In the genomic region with DNA sequence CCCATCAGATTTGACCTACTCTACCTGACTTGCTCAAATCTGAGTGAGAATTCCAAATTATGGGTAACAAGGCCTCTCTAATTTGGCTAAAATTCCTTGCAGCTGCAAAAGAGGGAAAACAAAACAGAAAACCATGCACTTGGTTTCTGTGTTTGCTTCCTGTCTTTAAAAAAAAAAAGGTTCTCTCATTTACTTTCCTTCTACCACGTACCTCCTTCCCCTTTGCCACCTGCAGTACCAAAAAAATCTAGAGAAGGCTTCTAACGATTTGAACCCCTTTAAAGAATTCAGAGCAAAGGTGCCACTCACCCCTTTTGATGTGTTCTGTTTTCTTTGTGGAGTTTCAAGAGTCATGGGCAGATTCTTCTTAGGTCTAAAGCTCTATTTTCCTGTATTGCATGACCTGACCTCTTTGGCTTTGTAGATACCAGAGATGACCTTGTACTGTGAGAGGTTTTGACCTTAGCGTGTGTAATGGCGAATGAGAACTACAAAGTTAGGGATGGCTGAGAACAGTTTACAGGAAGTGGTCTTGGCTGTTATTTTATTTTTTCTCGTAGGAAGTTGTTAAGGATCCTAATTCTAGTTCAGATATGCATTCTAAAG, we compare ENCODE assay signal across 1 cellular context.
TF ChIP-seq lines count a peak whose summit lies in the region.

No MANE protein-coding gene starts in this region.

TF ChIP-seq in GM12878, 131 proteins besides CTCF, POLR2A, EP300 and RAD21:
- TF ChIP-seq, protein P1, sequence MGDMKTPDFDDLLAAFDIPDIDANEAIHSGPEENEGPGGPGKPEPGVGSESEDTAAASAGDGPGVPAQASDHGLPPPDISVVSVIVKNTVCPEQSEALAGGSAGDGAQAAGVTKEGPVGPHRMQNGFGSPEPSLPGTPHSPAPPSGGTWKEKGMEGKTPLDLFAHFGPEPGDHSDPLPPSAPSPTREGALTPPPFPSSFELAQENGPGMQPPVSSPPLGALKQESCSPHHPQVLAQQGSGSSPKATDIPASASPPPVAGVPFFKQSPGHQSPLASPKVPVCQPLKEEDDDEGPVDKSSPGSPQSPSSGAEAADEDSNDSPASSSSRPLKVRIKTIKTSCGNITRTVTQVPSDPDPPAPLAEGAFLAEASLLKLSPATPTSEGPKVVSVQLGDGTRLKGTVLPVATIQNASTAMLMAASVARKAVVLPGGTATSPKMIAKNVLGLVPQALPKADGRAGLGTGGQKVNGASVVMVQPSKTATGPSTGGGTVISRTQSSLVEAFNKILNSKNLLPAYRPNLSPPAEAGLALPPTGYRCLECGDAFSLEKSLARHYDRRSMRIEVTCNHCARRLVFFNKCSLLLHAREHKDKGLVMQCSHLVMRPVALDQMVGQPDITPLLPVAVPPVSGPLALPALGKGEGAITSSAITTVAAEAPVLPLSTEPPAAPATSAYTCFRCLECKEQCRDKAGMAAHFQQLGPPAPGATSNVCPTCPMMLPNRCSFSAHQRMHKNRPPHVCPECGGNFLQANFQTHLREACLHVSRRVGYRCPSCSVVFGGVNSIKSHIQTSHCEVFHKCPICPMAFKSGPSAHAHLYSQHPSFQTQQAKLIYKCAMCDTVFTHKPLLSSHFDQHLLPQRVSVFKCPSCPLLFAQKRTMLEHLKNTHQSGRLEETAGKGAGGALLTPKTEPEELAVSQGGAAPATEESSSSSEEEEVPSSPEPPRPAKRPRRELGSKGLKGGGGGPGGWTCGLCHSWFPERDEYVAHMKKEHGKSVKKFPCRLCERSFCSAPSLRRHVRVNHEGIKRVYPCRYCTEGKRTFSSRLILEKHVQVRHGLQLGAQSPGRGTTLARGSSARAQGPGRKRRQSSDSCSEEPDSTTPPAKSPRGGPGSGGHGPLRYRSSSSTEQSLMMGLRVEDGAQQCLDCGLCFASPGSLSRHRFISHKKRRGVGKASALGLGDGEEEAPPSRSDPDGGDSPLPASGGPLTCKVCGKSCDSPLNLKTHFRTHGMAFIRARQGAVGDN (IDR thresholded peaks at IDR 0.05): no peak
- TF ChIP-seq, protein P2, sequence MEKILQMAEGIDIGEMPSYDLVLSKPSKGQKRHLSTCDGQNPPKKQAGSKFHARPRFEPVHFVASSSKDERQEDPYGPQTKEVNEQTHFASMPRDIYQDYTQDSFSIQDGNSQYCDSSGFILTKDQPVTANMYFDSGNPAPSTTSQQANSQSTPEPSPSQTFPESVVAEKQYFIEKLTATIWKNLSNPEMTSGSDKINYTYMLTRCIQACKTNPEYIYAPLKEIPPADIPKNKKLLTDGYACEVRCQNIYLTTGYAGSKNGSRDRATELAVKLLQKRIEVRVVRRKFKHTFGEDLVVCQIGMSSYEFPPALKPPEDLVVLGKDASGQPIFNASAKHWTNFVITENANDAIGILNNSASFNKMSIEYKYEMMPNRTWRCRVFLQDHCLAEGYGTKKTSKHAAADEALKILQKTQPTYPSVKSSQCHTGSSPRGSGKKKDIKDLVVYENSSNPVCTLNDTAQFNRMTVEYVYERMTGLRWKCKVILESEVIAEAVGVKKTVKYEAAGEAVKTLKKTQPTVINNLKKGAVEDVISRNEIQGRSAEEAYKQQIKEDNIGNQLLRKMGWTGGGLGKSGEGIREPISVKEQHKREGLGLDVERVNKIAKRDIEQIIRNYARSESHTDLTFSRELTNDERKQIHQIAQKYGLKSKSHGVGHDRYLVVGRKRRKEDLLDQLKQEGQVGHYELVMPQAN (conservative IDR thresholded peaks at IDR 0.05): no peak
- TF ChIP-seq RCOR1 (conservative IDR thresholded peaks at IDR 0.05; ENCODE audit: low read depth, low read length) (no peak), CBFB (IDR thresholded peaks at IDR 0.05; ENCODE audit: low read depth) (no peak), ZNF217 (IDR thresholded peaks at IDR 0.05) (no peak), PML (IDR thresholded peaks at IDR 0.05; ENCODE audit: low read length) (no peak), EZH2 (IDR thresholded peaks at IDR 0.05; ENCODE audit: borderline replicate concordance, control insufficient read depth, low read depth, low read length) (no peak), CBX3 (IDR thresholded peaks at IDR 0.05; ENCODE audit: borderline replicate concordance, low read depth) (no peak), YY1 (IDR thresholded peaks at IDR 0.05; ENCODE audit: low read depth, low read length) (no peak), TCF7 (IDR thresholded peaks at IDR 0.05; ENCODE audit: borderline replicate concordance) (no peak), TBL1XR1 (IDR thresholded peaks at IDR 0.05; ENCODE audit: low read depth, low read length) (no peak), ZZZ3 (IDR thresholded peaks at IDR 0.05; ENCODE audit: control insufficient read depth, insufficient read length, low read depth) (no peak)
- TF ChIP-seq, protein P3, sequence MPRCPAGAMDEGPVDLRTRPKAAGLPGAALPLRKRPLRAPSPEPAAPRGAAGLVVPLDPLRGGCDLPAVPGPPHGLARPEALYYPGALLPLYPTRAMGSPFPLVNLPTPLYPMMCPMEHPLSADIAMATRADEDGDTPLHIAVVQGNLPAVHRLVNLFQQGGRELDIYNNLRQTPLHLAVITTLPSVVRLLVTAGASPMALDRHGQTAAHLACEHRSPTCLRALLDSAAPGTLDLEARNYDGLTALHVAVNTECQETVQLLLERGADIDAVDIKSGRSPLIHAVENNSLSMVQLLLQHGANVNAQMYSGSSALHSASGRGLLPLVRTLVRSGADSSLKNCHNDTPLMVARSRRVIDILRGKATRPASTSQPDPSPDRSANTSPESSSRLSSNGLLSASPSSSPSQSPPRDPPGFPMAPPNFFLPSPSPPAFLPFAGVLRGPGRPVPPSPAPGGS (IDR thresholded peaks at IDR 0.05; ENCODE audit: borderline replicate concordance, insufficient read depth, low read depth, low read length, poor library complexity, severe bottlenecking): no peak
TF ChIP-seq in GM12878: peak in this region for 0.
